In the genomic region with DNA sequence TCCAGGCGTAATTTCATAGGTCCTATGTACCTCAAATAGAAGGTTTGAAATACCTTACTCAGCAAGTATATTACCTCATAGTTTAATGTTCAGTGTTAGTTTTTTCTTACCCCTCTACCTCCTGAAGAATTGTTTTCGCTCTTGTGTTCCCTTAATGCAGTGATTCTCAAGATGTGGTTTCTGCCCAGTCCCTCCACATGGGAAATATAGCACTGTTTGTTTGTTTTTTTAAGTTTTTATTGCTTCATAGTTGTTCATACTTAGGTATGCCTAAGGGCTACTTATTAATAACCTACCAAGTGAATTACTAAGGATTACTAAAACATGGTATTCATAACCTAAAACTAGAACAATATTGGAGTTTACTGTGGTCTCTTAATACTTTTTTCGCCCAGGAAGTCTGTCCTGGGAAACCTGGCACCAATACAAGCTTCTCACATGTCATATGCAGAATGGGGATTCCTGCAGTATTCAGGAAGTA, we compare ENCODE assay signal across 16 cellular contexts. TPM values are rescaled to one million over a fixed set of nuclear protein-coding genes. Genes with fewer than 3 reads are reported as not detected.
DNase-seq lines count a peak whose midpoint lies in the region; ATAC-seq, FAIRE-seq and TF ChIP-seq lines count a peak whose summit lies in the region.
"Had no signal": no experiment of that assay in that cellular context is flagged by ENCODE, and none has a peak within 500 bp of the region (broad histone marks: within the 10 kb centered on the region; RNA-seq: fewer than 3 reads in every experiment).

No MANE protein-coding gene starts in this region.

- in situ Hi-C loops in ACHN (cut with HindIII; ENCODE audit: low pct_ligation_motif_present, low pct_unique_long_range_greater_than_20kb, low sequenced_read_pairs) = no loop called here
- in situ Hi-C loops in K562 (cut with MboI) = no loop called here
- in situ Hi-C loops in gastrocnemius medialis (cut with MboI; ENCODE audit: low sequenced_read_pairs in 4 of 4) = no loop called here

- H3K9me3 ChIP-seq in K562 (replicated peaks; ENCODE audit: control insufficient read depth, insufficient read depth, low read depth, low read length) (no peaks in the 10 kb centered on the region), gastrocnemius medialis (no peaks in the 10 kb centered on the region), spleen (no peaks in the 10 kb centered on the region)
- H3K9me3 ChIP-seq: uterus had no signal

- H3K27me3 ChIP-seq in K562 (ENCODE audit: control insufficient read depth in 2 of 2, insufficient read depth in 2 of 2, low read length in 2 of 2) (no peaks in the 10 kb centered on the region), mesendoderm (ENCODE audit: insufficient read depth, low read length, poor library complexity) (no peaks in the 10 kb centered on the region), gastrocnemius medialis (no peaks in the 10 kb centered on the region), spleen (replicated peaks in 1 of 7) (no peaks in the 10 kb centered on the region)
- H3K27me3 ChIP-seq: uterus had no signal

- no peak overlapping the region for H2AK5ac ChIP-seq in mesendoderm (ENCODE audit: low read length)

- H3K79me2 ChIP-seq in K562 (ENCODE audit: control insufficient read depth, insufficient read depth, low read length) = peaks cover 86% of the 10 kb centered on the region
- peaks cover 22% of the 10 kb centered on the region for H3K79me2 ChIP-seq in mesendoderm (ENCODE audit: control insufficient read depth, insufficient read depth, low read length)

- peaks cover 7% of the 10 kb centered on the region for H3K79me1 ChIP-seq in mesendoderm (ENCODE audit: low read length)

- TF ChIP-seq CTCF in K562 (IDR thresholded peaks at IDR 0.05 in 2 of 3, conservative IDR thresholded peaks at IDR 0.05 in 1 of 3; ENCODE audit: insufficient read depth in 2 of 3, low read depth in 1 of 3, low read length in 3 of 3) (no peak), gastrocnemius medialis (IDR thresholded peaks at IDR 0.05 in 4 of 5, conservative IDR thresholded peaks at IDR 0.05 in 1 of 5) (no peak), spleen (IDR thresholded peaks at IDR 0.05 in 8 of 11, conservative IDR thresholded peaks at IDR 0.05 in 3 of 11) (no peak)

- H3K4me3 ChIP-seq in K562 (no peak overlapping the region), mesendoderm (ENCODE audit: low read length) (no peak overlapping the region), gastrocnemius medialis (no peak overlapping the region), spleen (no peak overlapping the region)
- H3K4me3 ChIP-seq: uterus had no signal

- no peak overlapping the region for H3K56ac ChIP-seq in mesendoderm (ENCODE audit: low read length)

- no peak overlapping the region for H2BK15ac ChIP-seq in mesendoderm (replicated peaks; ENCODE audit: low read depth)

- H2AFZ ChIP-seq in K562 (ENCODE audit: low read depth, low read length) = no peak overlapping the region

- H3K4ac ChIP-seq in mesendoderm (ENCODE audit: low read depth, low read length) = no peak overlapping the region

- H3K4me2 ChIP-seq in K562 (ENCODE audit: insufficient read depth, low read length) (no peak overlapping the region), mesendoderm (ENCODE audit: low read length) (no peak overlapping the region)

- H4K8ac ChIP-seq in mesendoderm (ENCODE audit: low read depth, low read length) = no peak overlapping the region

- H3K27ac ChIP-seq in K562 (ENCODE audit: extremely low read depth, low read depth, low read length) = no peak overlapping the region
- H3K27ac ChIP-seq in mesendoderm (ENCODE audit: low read depth, low read length) = no peak overlapping the region
- H3K27ac ChIP-seq in gastrocnemius medialis = no peak overlapping the region
- no peak overlapping the region for H3K27ac ChIP-seq in spleen
- H3K27ac ChIP-seq: uterus had no signal

- no TSS peak for BruUV-seq in K562 (replicated peaks; lab: Mats Ljungman, UMichigan)

- DNase-seq in ACHN (peak; percentile 58), M059J (ENCODE audit: low read depth) (peak; percentile 67), K562 (ENCODE audit: extremely low read depth in 1 of 4, low spot score in 3 of 4) (no peak), kidney glomerular epithelial cell (lab: John Stamatoyannopoulos, UW) (peak; percentile 14), mesendoderm (no peak), gastrocnemius medialis (no peak), spleen (no peak)
- DNase-seq: activated T-cell treated with anti-CD3 and anti-CD28 coated beads, Interleukin-2, amount 50 U/mL, for 48 hours; aorta; NCI-H1694; stimulated activated CD4-positive, alpha-beta T cell treated with anti-CD3 and anti-CD28 coated beads, Interleukin-2, amount 100 ng/mL, for 48 hours; uterus had no signal

- TF ChIP-seq POLR2A in K562 (conservative IDR thresholded peaks at IDR 0.05) (no peak), gastrocnemius medialis (IDR thresholded peaks at IDR 0.05) (no peak), spleen (IDR thresholded peaks at IDR 0.05) (no peak)

- H3K4me1 ChIP-seq in K562 (replicated peaks in 1 of 2; ENCODE audit: control insufficient read depth in 2 of 2, insufficient read depth in 2 of 2, low read length in 2 of 2) = peaks cover 2 to 5% of the 10 kb centered on the region in 2 experiments; a peak in 4 of 5 replicates
- peaks cover 3% of the 10 kb centered on the region for H3K4me1 ChIP-seq in mesendoderm (ENCODE audit: control insufficient read depth, low read depth, low read length)
- H3K4me1 ChIP-seq in gastrocnemius medialis = peaks cover 25 to 34% of the 10 kb centered on the region in 2 donors
- H3K4me1 ChIP-seq in spleen = peaks cover 14 to 86% (median 47%) of the 10 kb centered on the region in 6 donors

- H3K36me3 ChIP-seq in K562 (ENCODE audit: control insufficient read depth, insufficient read depth, low read length) = peaks cover 7% of the 10 kb centered on the region; the same call in 1 of the 3 replicates
- no peaks in the 10 kb centered on the region for H3K36me3 ChIP-seq in mesendoderm (ENCODE audit: control insufficient read depth, insufficient read depth, low read length)
- H3K36me3 ChIP-seq in gastrocnemius medialis = no peaks in the 10 kb centered on the region
- peaks cover 0 to 11% (median 0%) of the 10 kb centered on the region in 6 donors for H3K36me3 ChIP-seq in spleen
- H3K36me3 ChIP-seq: uterus had no signal

- intact Hi-C loops in K562 (cut with micrococcal nuclease) (no loop called here), gastrocnemius medialis (cut with DNase I; ENCODE audit: low total_unique reads) (no loop called here), spleen (cut with DNase I; ENCODE audit: low total_unique reads) (no loop called here)

- H2BK5ac ChIP-seq in mesendoderm (ENCODE audit: low read length) = no peak overlapping the region

- CTCF ChIA-PET in K562 (lab: Yijun Ruan, JAX; ENCODE audit: low intra/inter-chr PET ratio) = no interaction called here

- no peak for FAIRE-seq in K562 (lab: Jason Lieb, UNC)
- FAIRE-seq: GM18507 had no signal

- no peaks in the 10 kb centered on the region for H4K20me1 ChIP-seq in K562 (replicated peaks; ENCODE audit: control insufficient read depth, insufficient read depth, low read length)

- WGBS in K562 (ENCODE audit: insufficient coverage, low coverage, missing lambda C conversion rate) = 70% methylated on average over 3 of the region's 3 CpGs
- WGBS in mesendoderm (ENCODE audit: extremely low coverage, insufficient coverage, low lambda C conversion rate) = no CpG with 5 or more reads among the region's 3 CpGs
- 72 to 93% (median 81%) methylated on average over 3 of the region's 3 CpGs for WGBS in spleen, 5 donors

- no peak overlapping the region for H4K5ac ChIP-seq in mesendoderm (ENCODE audit: low read length)

- TF ChIP-seq RAD21 in K562 (CRISPR knock-in tag; conservative IDR thresholded peaks at IDR 0.05 in 1 of 2, IDR thresholded peaks at IDR 0.05 in 1 of 2) = no peak

- no peak for TF ChIP-seq EP300 in K562 (IDR thresholded peaks at IDR 0.05; ENCODE audit: low read length)

- no peak overlapping the region for H2BK120ac ChIP-seq in mesendoderm (ENCODE audit: low read depth, low read length)

- H3K9ac ChIP-seq in K562 (ENCODE audit: insufficient read depth in 1 of 2, low read depth in 2 of 2, low read length in 2 of 2) = no peak overlapping the region
- no peak overlapping the region for H3K9ac ChIP-seq in mesendoderm (ENCODE audit: low read length)

- no peak overlapping the region for H3K18ac ChIP-seq in mesendoderm (ENCODE audit: low read length)

- no peak overlapping the region for H3K23ac ChIP-seq in mesendoderm (ENCODE audit: low read length)

- ATAC-seq in K562 (no peak), GM21619 (IDR thresholded peaks at IDR 0.05; ENCODE audit: unreplicated experiment) (no peak), gastrocnemius medialis (no peak)
- ATAC-seq: activated CD4-positive, CD25-positive, alpha-beta regulatory T cell treated with anti-CD3 and anti-CD28 coated beads, Interleukin-2, amount 50 U/mL, for 24 hours; stimulated activated effector memory CD8-positive, alpha-beta T cell treated with anti-CD3 and anti-CD28 coated beads, Interleukin-12 subunit alpha, Interleukin-12 subunit beta, amount 100 ng/mL, for 72 hours had no signal

- no peaks in the 10 kb centered on the region for H3K9me1 ChIP-seq in K562 (ENCODE audit: control insufficient read depth, insufficient read depth, low read length)

- POLR2A ChIA-PET in K562 (lab: Yijun Ruan, JAX) = interaction anchor here (1.0 kb wide), 1 partner anchor 260 kb away, joined by 3 read pairs; no protein-coding TSS in a partner anchor

RNA-seq across cellular contexts. Expression of a gene that starts 5.0 kb away (rescaled TPM):
- total RNA-seq in M059J (2014; rRNA removed; shearing (Covaris generic)) = 27.8 and 34.9 TPM in 2 replicates
- total RNA-seq in K562 (2011; cell fraction: chromatin; rRNA removed; ENCODE audit: low replicate concordance) = 60.1 and 86.3 TPM in 2 replicates
- 29.9 and 41.0 TPM in 2 replicates for total RNA-seq in K562 (2011; cell fraction: nucleolus; rRNA removed)
- total RNA-seq in K562 (2011; cell fraction: nucleoplasm; rRNA removed) = 44.0 and 48.0 TPM in 2 replicates
- total RNA-seq in K562 (2014; rRNA removed) (14.5 and 20.0 TPM in 2 replicates), K562 (2014; rRNA removed; fragmentation: Illumina TruSeq; extraction: Trizol) (25.5 and 26.3 TPM in 2 replicates), K562 (2015; rRNA removed; fragmentation: Illumina TruSeq; extraction: Trizol) (25.2 and 27.8 TPM in 2 replicates), K562 (2021) (20.8 and 22.7 TPM in 2 replicates), gastrocnemius medialis (10 to 100 TPM; 15.4 to 24.1 (median 20.7) TPM), spleen (10 to 100 TPM; 28.4 to 38.8 (median 31.1) TPM)
- polyA plus RNA-seq in K562 (2011; rRNA removed) (25.4 and 28.0 TPM in 2 replicates), K562 (2014; fragmentation: Illumina TruSeq; extraction: Trizol) (17.6 and 23.1 TPM in 2 replicates), K562 (2014; fragmentation: Nextera tagmentation; extraction: Ambion mirVana) (10 to 100 TPM; 10.2 to 13.4 TPM), K562 (2014; rRNA removed) (15.0 and 17.5 TPM in 2 replicates), spleen (1 to 10 TPM; 7.3 to 9.1 (median 8.3) TPM)
- 10.7 and 15.7 TPM in 2 replicates for polyA plus RNA-seq in K562 (2011; cell fraction: cytosol; rRNA removed)
- polyA plus RNA-seq in K562 (2011; cell fraction: nucleus; rRNA removed) = 21.4 and 28.5 TPM in 2 replicates
- polyA plus RNA-seq in K562 (2012) = 11.1 and 11.4 TPM in 2 replicates
- 61.4 and 62.4 TPM in 2 replicates for polyA minus RNA-seq in K562 (2011; rRNA and poly(A)+ RNA removed)
- 31.9 and 34.4 TPM in 2 replicates for polyA minus RNA-seq in K562 (2011; cell fraction: cytosol; rRNA and poly(A)+ RNA removed)
- 26.1 and 51.2 TPM in 2 replicates for polyA minus RNA-seq in K562 (2011; cell fraction: nucleus; rRNA and poly(A)+ RNA removed)
- polyA plus RNA-seq in mesendoderm (2013, experiment 1 of 2) = 33.0 TPM
- 32.1 TPM for polyA plus RNA-seq in mesendoderm (2013, experiment 2 of 2)

RNA-seq across cellular contexts. Expression of a gene that starts 5.3 kb away (rescaled TPM):
- total RNA-seq in M059J (2014; rRNA removed; shearing (Covaris generic)) = 123 and 147 TPM in 2 replicates
- total RNA-seq in K562 (2011; cell fraction: chromatin; rRNA removed; ENCODE audit: low replicate concordance) = 53.9 and 134 TPM in 2 replicates
- total RNA-seq in K562 (2011; cell fraction: nucleolus; rRNA removed) = 46.7 and 60.7 TPM in 2 replicates
- 71.6 and 104 TPM in 2 replicates for total RNA-seq in K562 (2011; cell fraction: nucleoplasm; rRNA removed)
- total RNA-seq in K562 (2014; rRNA removed) = 76.9 and 85.5 TPM in 2 replicates
- 143 and 167 TPM in 2 replicates for total RNA-seq in K562 (2014; rRNA removed; fragmentation: Illumina TruSeq; extraction: Trizol)
- 147 and 158 TPM in 2 replicates for total RNA-seq in K562 (2015; rRNA removed; fragmentation: Illumina TruSeq; extraction: Trizol)
- total RNA-seq in K562 (2021) = 104 and 106 TPM in 2 replicates
- polyA plus RNA-seq in K562 (2011; rRNA removed) = 115 and 144 TPM in 2 replicates
- polyA plus RNA-seq in K562 (2011; cell fraction: cytosol; rRNA removed) = 132 and 144 TPM in 2 replicates
- 251 and 259 TPM in 2 replicates for polyA plus RNA-seq in K562 (2011; cell fraction: nucleus; rRNA removed)
- 88.6 and 121 TPM in 2 replicates for polyA plus RNA-seq in K562 (2012)
- polyA plus RNA-seq in K562 (2014; fragmentation: Illumina TruSeq; extraction: Trizol) = 155 and 187 TPM in 2 replicates
- polyA plus RNA-seq in K562 (2014; fragmentation: Nextera tagmentation; extraction: Ambion mirVana) = 100 to 1,000 TPM in 1 of 2 experiments, 10 to 100 TPM in 1; 63.8 to 142 TPM
- 146 and 152 TPM in 2 replicates for polyA plus RNA-seq in K562 (2014; rRNA removed)
- 78.0 and 80.4 TPM in 2 replicates for polyA minus RNA-seq in K562 (2011; rRNA and poly(A)+ RNA removed)
- polyA minus RNA-seq in K562 (2011; cell fraction: cytosol; rRNA and poly(A)+ RNA removed) = 45.1 and 48.8 TPM in 2 replicates
- 40.8 and 66.0 TPM in 2 replicates for polyA minus RNA-seq in K562 (2011; cell fraction: nucleus; rRNA and poly(A)+ RNA removed)
- polyA plus RNA-seq in mesendoderm (2013, experiment 1 of 2) = 75.7 TPM
- 77.7 TPM for polyA plus RNA-seq in mesendoderm (2013, experiment 2 of 2)
- 10 to 100 TPM; 43.8 to 57.6 (median 53.4) TPM for total RNA-seq in gastrocnemius medialis
- 100 to 1,000 TPM in 3 of 7 donors, 10 to 100 TPM in 4; 75.8 to 128 (median 99.8) TPM for total RNA-seq in spleen
- 10 to 100 TPM; 64.6 to 92.3 (median 66.7) TPM for polyA plus RNA-seq in spleen

RNA-seq across cellular contexts. Expression of a gene that starts 54.0 kb away (rescaled TPM):
- 104 and 120 TPM in 2 replicates for total RNA-seq in M059J (2014; rRNA removed; shearing (Covaris generic))
- 7.3 and 7.4 TPM in 2 replicates for total RNA-seq in K562 (2011; cell fraction: chromatin; rRNA removed; ENCODE audit: low replicate concordance)
- 6.1 and 6.7 TPM in 2 replicates for total RNA-seq in K562 (2011; cell fraction: nucleolus; rRNA removed)
- 9.8 and 13.2 TPM in 2 replicates for total RNA-seq in K562 (2011; cell fraction: nucleoplasm; rRNA removed)
- total RNA-seq in K562 (2014; rRNA removed) = 24.5 and 28.0 TPM in 2 replicates
- total RNA-seq in K562 (2014; rRNA removed; fragmentation: Illumina TruSeq; extraction: Trizol) = 33.9 and 34.6 TPM in 2 replicates
- total RNA-seq in K562 (2015; rRNA removed; fragmentation: Illumina TruSeq; extraction: Trizol) = 33.2 and 36.7 TPM in 2 replicates
- total RNA-seq in K562 (2021) = 27.2 and 30.8 TPM in 2 replicates
- 41.8 and 49.8 TPM in 2 replicates for polyA plus RNA-seq in K562 (2011; rRNA removed)
- 32.7 and 45.1 TPM in 2 replicates for polyA plus RNA-seq in K562 (2011; cell fraction: cytosol; rRNA removed)
- polyA plus RNA-seq in K562 (2011; cell fraction: nucleus; rRNA removed) = 13.7 and 20.4 TPM in 2 replicates
- 29.7 and 37.4 TPM in 2 replicates for polyA plus RNA-seq in K562 (2012)
- 33.1 and 38.3 TPM in 2 replicates for polyA plus RNA-seq in K562 (2014; fragmentation: Illumina TruSeq; extraction: Trizol)
- polyA plus RNA-seq in K562 (2014; fragmentation: Nextera tagmentation; extraction: Ambion mirVana) = 10 to 100 TPM; 16.7 to 17.1 TPM
- polyA plus RNA-seq in K562 (2014; rRNA removed) = 20.3 and 23.1 TPM in 2 replicates
- 37.9 and 40.7 TPM in 2 replicates for polyA minus RNA-seq in K562 (2011; rRNA and poly(A)+ RNA removed)
- polyA minus RNA-seq in K562 (2011; cell fraction: cytosol; rRNA and poly(A)+ RNA removed) = 19.5 and 24.3 TPM in 2 replicates
- 3.8 and 7.4 TPM in 2 replicates for polyA minus RNA-seq in K562 (2011; cell fraction: nucleus; rRNA and poly(A)+ RNA removed)
- 16.7 TPM for polyA plus RNA-seq in mesendoderm (2013, experiment 1 of 2)
- 16.9 TPM for polyA plus RNA-seq in mesendoderm (2013, experiment 2 of 2)
- total RNA-seq in gastrocnemius medialis = 10 to 100 TPM; 25.5 to 52.6 (median 44.5) TPM
- total RNA-seq in spleen = 10 to 100 TPM; 38.0 to 84.6 (median 62.4) TPM
- 10 to 100 TPM; 30.1 to 65.1 (median 35.7) TPM for polyA plus RNA-seq in spleen

Comparison
In these comparisons a context has a peak if more than half of its experiments do, and no peak if none do; other contexts are left out.
1. DNase-seq: peak in ACHN (single experiment), M059J (single experiment) and kidney glomerular epithelial cell (single experiment); none in K562 (0 of 4), mesendoderm (single experiment), gastrocnemius medialis (0 of 2) and spleen (single experiment).